Comparison of ENCODE assay signal across 24 cellular contexts in genomic region chr16:11835309-11835708, GRCh38. TPM values are rescaled to one million over a fixed set of nuclear protein-coding genes. Genes with fewer than 3 reads are reported as not detected.
DNase-seq lines count a peak whose midpoint lies in the region; ATAC-seq and TF ChIP-seq lines count a peak whose summit lies in the region.
"Had no signal": no experiment of that assay in that cellular context is flagged by ENCODE, and none has a peak within 500 bp of the region (broad histone marks: within the 10 kb centered on the region; RNA-seq: fewer than 3 reads in every experiment).

No MANE protein-coding gene starts in this region.

- intact Hi-C loops in left lung (cut with DNase I), result no loop called here

- 88% methylated on average over 4 of the region's 4 CpGs for WGBS in HUES64

- H2AFZ ChIP-seq in ACC112 (ENCODE audit: low read length, unreplicated experiment), result no peak overlapping the region

- no peaks in the 10 kb centered on the region for H3K27me3 ChIP-seq in ACC112 (ENCODE audit: insufficient read depth, low read length)
- no peaks in the 10 kb centered on the region for H3K27me3 ChIP-seq in HUES64 (ENCODE audit: insufficient read depth, low read length)
- no peaks in the 10 kb centered on the region for H3K27me3 ChIP-seq in WERI-Rb-1 (ENCODE audit: insufficient read depth, low read depth, severe bottlenecking)
- H3K27me3 ChIP-seq in left lung, result no peaks in the 10 kb centered on the region
- H3K27me3 ChIP-seq: BLaER1, Peyer's patch, tibial nerve had no signal

- H3K27ac ChIP-seq in ACC112 (ENCODE audit: low read depth, low read length) (peak overlapping the region; percentile 95), HUES64 (ENCODE audit: low read depth, low read length) (peak overlapping the region; percentile 68; the same call in 1 of the 2 replicates), WERI-Rb-1 (peak overlapping the region; percentile 90), left lung (no peak overlapping the region)
- H3K27ac ChIP-seq: BLaER1, Peyer's patch, tibial nerve had no signal

- H3K4me3 ChIP-seq in ACC112 (ENCODE audit: low read depth, low read length), result no peak overlapping the region
- no peak overlapping the region for H3K4me3 ChIP-seq in HUES64 (ENCODE audit: low read length)
- no peak overlapping the region for H3K4me3 ChIP-seq in WERI-Rb-1 (ENCODE audit: low read depth, low read length)
- H3K4me3 ChIP-seq in left lung, result no peak overlapping the region
- H3K4me3 ChIP-seq: BLaER1, Peyer's patch, tibial nerve had no signal

- no peaks in the 10 kb centered on the region for H3K79me2 ChIP-seq in ACC112 (ENCODE audit: control insufficient read depth, insufficient read depth, low read length, unreplicated experiment)

- H3K9ac ChIP-seq in HUES64 (ENCODE audit: low read depth, low read length), result no peak overlapping the region
- H3K9ac ChIP-seq: BLaER1 had no signal

- no peak for TF ChIP-seq CTCF in WERI-Rb-1 (IDR thresholded peaks at IDR 0.05; ENCODE audit: low read depth, low read length)
- no peak for TF ChIP-seq CTCF in left lung (IDR thresholded peaks at IDR 0.05)

- peaks cover 20% of the 10 kb centered on the region for H3K36me3 ChIP-seq in ACC112 (ENCODE audit: insufficient read depth, low read length)
- peaks cover 48% of the 10 kb centered on the region for H3K36me3 ChIP-seq in HUES64 (ENCODE audit: insufficient read depth, low read length)
- H3K36me3 ChIP-seq in WERI-Rb-1, result peaks cover 43% of the 10 kb centered on the region
- peaks cover 0 to 44% of the 10 kb centered on the region in 2 donors for H3K36me3 ChIP-seq in left lung

- H3K9me3 ChIP-seq in HUES64 (ENCODE audit: insufficient read depth, low read depth, low read length) (no peaks in the 10 kb centered on the region), WERI-Rb-1 (ENCODE audit: severe bottlenecking) (peaks cover under 1% of the 10 kb centered on the region), left lung (no peaks in the 10 kb centered on the region)
- H3K9me3 ChIP-seq: BLaER1, Peyer's patch, tibial nerve had no signal

- peaks cover 37% of the 10 kb centered on the region for H3K4me1 ChIP-seq in ACC112 (ENCODE audit: control insufficient read depth, insufficient read depth, low read length, unreplicated experiment)
- peaks cover 3% of the 10 kb centered on the region; the same call in 1 of the 2 replicates for H3K4me1 ChIP-seq in HUES64 (ENCODE audit: insufficient read depth, low read length)
- H3K4me1 ChIP-seq in left lung, result peaks cover 0 to 15% of the 10 kb centered on the region in 2 donors
- H3K4me1 ChIP-seq: BLaER1, Peyer's patch, tibial nerve had no signal

- no peak for DNase-seq in WERI-Rb-1
- DNase-seq in mesenteric fat pad (ENCODE audit: low spot score), result peak; percentile 33
- no peak for DNase-seq in COLO668 (lab: John Stamatoyannopoulos, UW; ENCODE audit: unreplicated experiment)
- no peak for DNase-seq in SHP77 (lab: John Stamatoyannopoulos, UW)
- no peak for DNase-seq in left lung
- DNase-seq: activated B cell treated with CpG ODN at 0.5 μM for 24 hours; activated CD4-positive, alpha-beta T cell treated with anti-CD3 and anti-CD28 coated beads, Interleukin-2, amount 50 U/mL, for 1 hour; activated naive CD4-positive, alpha-beta T cell; activated naive CD8-positive, alpha-beta T cell treated with anti-CD3 and anti-CD28 coated beads, Interleukin-2, amount 50 U/mL, for 24 hours; activated T-cell treated with anti-CD3 and anti-CD28 coated beads, Interleukin-2, amount 50 U/mL, for 4 hours; GDM1; left ventricle myocardium superior; NCI-H1105 treated with DMSO at 0.1 percent for 48 hours; NCI-H526 treated with DMSO at 0.1 percent for 48 hours; Peyer's patch; stimulated activated CD4-positive, alpha-beta T cell treated with anti-CD3 and anti-CD28 coated beads, Interleukin-4, amount 100 ng/mL, for 1 hour; T-cell had no signal

- no peak for ATAC-seq in left lung
- no peak for ATAC-seq in HG03521 (IDR thresholded peaks at IDR 0.05; ENCODE audit: unreplicated experiment)
- ATAC-seq: activated naive CD8-positive, alpha-beta T cell treated with anti-CD3 and anti-CD28 coated beads, Interleukin-2, amount 50 U/mL, for 24 hours; esophagus mucosa; left ventricle myocardium superior; sciatic nerve; T-cell had no signal

RNA-seq across cellular contexts. Expression of gene RSL1D1, which starts 16.0 kb away (rescaled TPM):
- polyA plus RNA-seq in HUES64 (2013, experiment 1 of 2), result 231 TPM
- polyA plus RNA-seq in HUES64 (2013, experiment 2 of 2), result 209 TPM
- 200 TPM for total RNA-seq in mesenteric fat pad
- 100 to 1,000 TPM in 1 of 2 donors, 10 to 100 TPM in 1; 88.3 to 102 TPM for total RNA-seq in left lung

RNA-seq across cellular contexts. Expression of gene ZC3H7A, which starts 38.3 kb away (rescaled TPM):
- polyA plus RNA-seq in HUES64 (2013, experiment 1 of 2), result 32.2 TPM
- polyA plus RNA-seq in HUES64 (2013, experiment 2 of 2), result 36.8 TPM
- total RNA-seq in mesenteric fat pad (57.1 TPM), left lung (10 to 100 TPM; 48.3 to 48.9 TPM)

Comparison
In these comparisons a context has a peak if more than half of its experiments do, and no peak if none do; other contexts are left out.
1. H3K27ac ChIP-seq: peak in ACC112 (single experiment), HUES64 (single experiment) and WERI-Rb-1 (single experiment); none in left lung (0 of 2).